21 cellular contexts compared by ENCODE assay signal in genomic region chrX:136658151-136658550, GRCh38. TPM values are rescaled to one million over a fixed set of nuclear protein-coding genes. Genes with fewer than 3 reads are reported as not detected.
DNase-seq lines count a peak whose midpoint lies in the region; ATAC-seq lines count a peak whose summit lies in the region.
"Had no signal": no experiment of that assay in that cellular context is flagged by ENCODE, and none has a peak within 500 bp of the region (broad histone marks: within the 10 kb centered on the region; RNA-seq: fewer than 3 reads in every experiment).

No MANE protein-coding gene starts in this region.

- peaks cover 86% of the 10 kb centered on the region for H3K4me1 Mint-ChIP-seq in activated T-cell treated with anti-CD3 and anti-CD28 coated beads, Interleukin-2, amount 50 U/mL, for 72 hours (ENCODE audit: low read depth)
- peaks cover 63% of the 10 kb centered on the region for H3K4me1 Mint-ChIP-seq in stimulated activated naive CD8-positive, alpha-beta T cell treated with anti-CD3 and anti-CD28 coated beads, Interleukin-15, Interleukin-2, amounts not matched to agents 100 ng/mL and 50 ng/mL, for 24 hours (ENCODE audit: low read depth)
- H3K4me1 Mint-ChIP-seq: brain had no signal

- DNase-seq in activated T-cell treated with anti-CD3 and anti-CD28 coated beads, Interleukin-2, amount 50 U/mL, for 72 hours, result peak in 1 of 2 donors; percentile 41
- DNase-seq in activated T-cell treated with anti-CD3 and anti-CD28 coated beads, Interleukin-2, amount 50 U/mL, for 48 hours, result no peak
- DNase-seq in activated naive CD4-positive, alpha-beta T cell treated with anti-CD3 and anti-CD28 coated beads, Interleukin-2, amount 50 U/mL, for 16 hours, result peak; percentile 36
- no peak for DNase-seq in activated CD4-positive, CD25-positive, alpha-beta regulatory T cell (lab: John Stamatoyannopoulos, UW)
- DNase-seq: activated CD4-positive, alpha-beta T cell treated with anti-CD3 and anti-CD28 coated beads, Interleukin-2, amount 50 U/mL, for 4 hours; DMS79; GOT3; KG1; left ventricle myocardium superior; NCI-H187 treated with DMSO at 0.1 percent for 48 hours; NCI-H345; SK-N-SH had no signal

- peak; percentile 16 to 50 for ATAC-seq in activated T-cell treated with anti-CD3 and anti-CD28 coated beads, Interleukin-2, amount 50 U/mL, for 72 hours (replicated peaks in 1 of 2)
- ATAC-seq in GM19467 (IDR thresholded peaks at IDR 0.05; ENCODE audit: unreplicated experiment), result no peak
- no peak for ATAC-seq in HG03097 (IDR thresholded peaks at IDR 0.05; ENCODE audit: low FRiP score, unreplicated experiment)
- ATAC-seq: left ventricle myocardium superior had no signal

- H3K9me3 ChIP-seq in KOPT-K1 (ENCODE audit: insufficient read depth, low read length, poor library complexity, severe bottlenecking), result no peaks in the 10 kb centered on the region
- H3K9me3 ChIP-seq: SK-N-SH, suprapubic skin had no signal

- peaks cover 0 to 2% of the 10 kb centered on the region in 2 donors for H3K9me3 Mint-ChIP-seq in activated T-cell treated with anti-CD3 and anti-CD28 coated beads, Interleukin-2, amount 50 U/mL, for 72 hours
- no peaks in the 10 kb centered on the region for H3K9me3 Mint-ChIP-seq in stimulated activated naive CD8-positive, alpha-beta T cell treated with anti-CD3 and anti-CD28 coated beads, Interleukin-15, Interleukin-2, amounts not matched to agents 100 ng/mL and 50 ng/mL, for 24 hours

- peak overlapping the region; percentile 91 for H3K27ac ChIP-seq in KOPT-K1 (ENCODE audit: low read depth, low read length, poor library complexity, severe bottlenecking)
- H3K27ac ChIP-seq: coronary artery, suprapubic skin had no signal

- H3K27ac Mint-ChIP-seq in activated T-cell treated with anti-CD3 and anti-CD28 coated beads, Interleukin-2, amount 50 U/mL, for 72 hours, result peak overlapping the region; percentile 91
- peak overlapping the region; percentile 59 for H3K27ac Mint-ChIP-seq in stimulated activated naive CD8-positive, alpha-beta T cell treated with anti-CD3 and anti-CD28 coated beads, Interleukin-15, Interleukin-2, amounts not matched to agents 100 ng/mL and 50 ng/mL, for 24 hours
- H3K27ac Mint-ChIP-seq: brain had no signal

- H3K27me3 Mint-ChIP-seq in activated T-cell treated with anti-CD3 and anti-CD28 coated beads, Interleukin-2, amount 50 U/mL, for 72 hours (ENCODE audit: low read depth), result peaks cover 15% of the 10 kb centered on the region
- no peaks in the 10 kb centered on the region for H3K27me3 Mint-ChIP-seq in stimulated activated naive CD8-positive, alpha-beta T cell treated with anti-CD3 and anti-CD28 coated beads, Interleukin-15, Interleukin-2, amounts not matched to agents 100 ng/mL and 50 ng/mL, for 24 hours

- peaks cover 19 to 23% of the 10 kb centered on the region in 2 donors for H3K36me3 Mint-ChIP-seq in activated T-cell treated with anti-CD3 and anti-CD28 coated beads, Interleukin-2, amount 50 U/mL, for 72 hours (ENCODE audit: insufficient read depth in 2 of 2)
- H3K36me3 Mint-ChIP-seq in stimulated activated naive CD8-positive, alpha-beta T cell treated with anti-CD3 and anti-CD28 coated beads, Interleukin-15, Interleukin-2, amounts not matched to agents 100 ng/mL and 50 ng/mL, for 24 hours (ENCODE audit: low read depth), result peaks cover 60% of the 10 kb centered on the region
- H3K36me3 Mint-ChIP-seq: brain had no signal

- peak overlapping the region; percentile 74 to 97 for H3K4me3 Mint-ChIP-seq in activated T-cell treated with anti-CD3 and anti-CD28 coated beads, Interleukin-2, amount 50 U/mL, for 72 hours
- H3K4me3 Mint-ChIP-seq in stimulated activated naive CD8-positive, alpha-beta T cell treated with anti-CD3 and anti-CD28 coated beads, Interleukin-15, Interleukin-2, amounts not matched to agents 100 ng/mL and 50 ng/mL, for 24 hours, result peak overlapping the region; percentile 44
- H3K4me3 Mint-ChIP-seq: brain had no signal

- H3K36me3 ChIP-seq in KOPT-K1 (ENCODE audit: insufficient read depth, low read length), result peaks cover 85% of the 10 kb centered on the region
- H3K36me3 ChIP-seq: suprapubic skin had no signal

RNA-seq across cellular contexts. Expression of gene CD40LG, which starts 10.2 kb away (rescaled TPM):
- 10 to 100 TPM; 26.5 to 36.1 TPM for total RNA-seq in activated T-cell treated with anti-CD3 and anti-CD28 coated beads, Interleukin-2, amount 50 U/mL, for 72 hours
- total RNA-seq: pulmonary artery endothelial cell, smooth muscle cell, suprapubic skin had no signal

Comparison
In these comparisons a context has a peak if more than half of its experiments do, and no peak if none do; other contexts are left out.
1. ATAC-seq: peak in activated T-cell treated with anti-CD3 and anti-CD28 coated beads, Interleukin-2, amount 50 U/mL, for 72 hours (2 of 2); none in GM19467 (single experiment) and HG03097 (single experiment).